31 cellular contexts compared by ENCODE assay signal in genomic region chr2:12152888-12153287, GRCh38.
"Had no signal": no experiment of that assay in that cellular context is flagged by ENCODE, and none has a peak within 500 bp of the region (broad histone marks: within the 10 kb centered on the region; RNA-seq: fewer than 3 reads in every experiment).

No MANE protein-coding gene starts in this region.

- H3K27ac Mint-ChIP-seq: natural killer cell; nephron; neural progenitor cell; progenitor cell of endocrine pancreas; stimulated activated memory B cell treated with anti-CD40 and anti-IgM and Interleukin-4, amounts not matched to agents 10 μg/mL and 1 μg/mL and 100 μg/mL, for 72 hours; stimulated activated naive CD8-positive, alpha-beta T cell treated with anti-CD3 and anti-CD28 coated beads, Interleukin-15, amount 100 ng/mL, for 72 hours; type B pancreatic cell had no signal

- H3K4me2 ChIP-seq: neural progenitor cell, smooth muscle cell had no signal

- H3K27ac ChIP-seq: neural progenitor cell, ovary, parathyroid adenoma, psoas muscle, skin epidermis, spleen, suprapubic skin, testis, tibial artery, transverse colon, upper lobe of right lung, uterus had no signal

- H3K4me3 Mint-ChIP-seq: natural killer cell; nephron; neural progenitor cell; stimulated activated naive CD8-positive, alpha-beta T cell treated with anti-CD3 and anti-CD28 coated beads, Interleukin-15, amount 100 ng/mL, for 72 hours; type B pancreatic cell had no signal

- H3K4me1 Mint-ChIP-seq: stimulated activated naive CD8-positive, alpha-beta T cell treated with anti-CD3 and anti-CD28 coated beads, Interleukin-15, amount 100 ng/mL, for 72 hours had no signal

- H3K79me2 ChIP-seq: parathyroid adenoma had no signal

- H3K4me1 ChIP-seq: neural progenitor cell, parathyroid adenoma, psoas muscle, uterus had no signal

- H3K27me3 ChIP-seq: neural progenitor cell, ovary, spleen, suprapubic skin, testis, tibial artery, transverse colon, upper lobe of right lung, uterus had no signal

- H2AFZ ChIP-seq: neural progenitor cell, parathyroid adenoma had no signal

- DNase-seq: natural killer cell; occipital lobe; ovary; posterior cingulate gyrus; psoas muscle; right cardiac atrium; spleen; stimulated activated CD4-positive, alpha-beta T cell treated with anti-CD3 and anti-CD28 coated beads, Interleukin-12 subunit alpha, Interleukin-12 subunit beta, amount 100 ng/mL, for 4 hours; stimulated activated CD4-positive, alpha-beta T cell treated with anti-CD3 and anti-CD28 coated beads, Interleukin-1b, Interleukin-23, amount 100 ng/mL, for 48 hours; stimulated activated CD4-positive, alpha-beta T cell treated with anti-CD3 and anti-CD28 coated beads, Interleukin-4, amount 100 ng/mL, for 1 hour; stimulated activated CD4-positive, alpha-beta T cell treated with anti-CD3 and anti-CD28 coated beads, Interleukin-4, amount 100 ng/mL, for 4 hours; stimulated activated CD8-positive, alpha-beta memory T cell treated with anti-CD3 and anti-CD28 coated beads, Interleukin-4, amount 100 ng/mL, for 48 hours; stimulated activated naive CD4-positive, alpha-beta T cell; stimulated activated naive CD8-positive, alpha-beta T cell treated with anti-CD3 and anti-CD28 coated beads, Interleukin-15, amount 100 ng/mL, for 72 hours; stimulated activated naive CD8-positive, alpha-beta T cell treated with anti-CD3 and anti-CD28 coated beads, Interleukin-15, Interleukin-2, amounts not matched to agents 100 U/mL and 50 U/mL, for 24 hours; substantia nigra; testis; tibial artery; transverse colon; upper lobe of right lung; uterus had no signal

- ATAC-seq: natural killer cell; psoas muscle; right cardiac atrium; sciatic nerve; stimulated activated memory B cell treated with anti-CD40 and anti-IgM and Interleukin-4, amounts not matched to agents 10 μg/mL and 1 μg/mL and 100 μg/mL, for 72 hours; stimulated activated naive CD8-positive, alpha-beta T cell treated with anti-CD3 and anti-CD28 coated beads, Interleukin-15, amount 100 ng/mL, for 72 hours; stimulated activated naive CD8-positive, alpha-beta T cell treated with anti-CD3 and anti-CD28 coated beads, Interleukin-15, Interleukin-2, amounts not matched to agents 100 U/mL and 50 U/mL, for 24 hours; upper lobe of right lung had no signal

- H3K4me3 ChIP-seq: neural progenitor cell, ovary, psoas muscle, skin epidermis, smooth muscle cell, spleen, suprapubic skin, testis, tibial artery, transverse colon, upper lobe of right lung, uterus had no signal

- H3K27me3 Mint-ChIP-seq: stimulated activated memory B cell treated with anti-CD40 and anti-IgM and Interleukin-4, amounts not matched to agents 10 μg/mL and 1 μg/mL and 100 μg/mL, for 72 hours; stimulated activated naive CD8-positive, alpha-beta T cell treated with anti-CD3 and anti-CD28 coated beads, Interleukin-15, amount 100 ng/mL, for 72 hours had no signal

- H3K9ac ChIP-seq: neural progenitor cell, parathyroid adenoma had no signal

- H3K9me3 Mint-ChIP-seq: natural killer cell; nephron; neural progenitor cell; stimulated activated memory B cell treated with anti-CD40 and anti-IgM and Interleukin-4, amounts not matched to agents 10 μg/mL and 1 μg/mL and 100 μg/mL, for 72 hours; stimulated activated naive CD8-positive, alpha-beta T cell treated with anti-CD3 and anti-CD28 coated beads, Interleukin-15, amount 100 ng/mL, for 72 hours; type B pancreatic cell had no signal
